8 cellular contexts compared by ENCODE assay signal in the genomic region with DNA sequence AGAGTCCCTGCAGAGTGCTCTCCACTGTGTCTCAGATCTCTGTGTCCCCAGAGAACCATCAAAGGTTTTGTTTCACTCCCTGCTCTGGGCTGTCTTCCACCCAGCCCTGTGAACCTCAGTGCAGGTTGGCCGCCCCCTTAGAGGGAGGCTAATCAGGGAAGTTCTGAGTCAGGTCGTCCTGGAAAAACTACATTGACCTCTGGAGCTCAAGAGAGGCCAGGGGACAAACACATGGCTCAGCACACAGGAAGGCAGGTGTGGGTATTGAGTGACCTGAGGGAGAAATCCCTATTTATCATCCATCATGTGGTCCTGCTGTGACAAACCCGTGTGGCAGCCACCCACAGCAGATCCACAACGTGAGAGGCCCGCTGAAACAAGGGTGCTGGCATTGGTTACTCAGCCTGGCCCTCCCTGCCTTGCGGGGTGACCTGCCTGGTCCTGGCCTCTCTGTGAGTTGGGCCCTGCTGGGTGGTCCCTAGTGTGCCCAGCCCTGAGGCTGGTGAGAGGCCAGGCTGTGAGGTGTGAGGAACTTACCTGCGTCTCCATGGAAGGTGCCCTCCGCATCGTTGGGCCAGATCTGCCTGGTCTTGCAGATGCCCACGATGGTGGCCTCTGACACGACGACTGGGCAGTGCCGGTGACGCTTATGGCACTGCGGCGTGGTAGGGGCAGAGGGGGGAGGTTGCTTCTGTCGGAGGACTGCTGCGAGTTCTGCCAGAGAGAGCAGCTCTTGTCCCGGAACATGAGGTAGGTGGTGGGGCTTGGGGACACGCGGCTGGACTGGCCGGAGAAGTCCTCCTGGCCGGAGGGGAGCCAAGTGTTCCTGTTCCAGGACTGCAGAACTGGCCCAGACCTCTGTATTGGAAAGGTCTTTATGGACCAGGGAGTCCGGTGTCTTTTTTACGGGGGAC. TPM values are rescaled to one million over a fixed set of nuclear protein-coding genes. Genes with fewer than 3 reads are reported as not detected.
DNase-seq lines count a peak whose midpoint lies in the region; ATAC-seq and TF ChIP-seq lines count a peak whose summit lies in the region.

No MANE protein-coding gene starts in this region.

- no peak for TF ChIP-seq CTCF in AG04450 (IDR thresholded peaks at IDR 0.05; ENCODE audit: low read depth, low read length)

- H3K4me3 ChIP-seq in AG04450 (ENCODE audit: low read depth, low read length) (peak overlapping the region; percentile 83), iPS-20b (ENCODE audit: low read length) (peak overlapping the region; percentile 55; the same call in 1 of the 2 replicates)

- H3K4me1 Mint-ChIP-seq in activated naive CD8-positive, alpha-beta T cell treated with anti-CD3 and anti-CD28 coated beads, Interleukin-2, amount 10 ng/mL, durations not matched to agents 7 days and 5 days, result peaks cover 47% of the 10 kb centered on the region
- H3K4me1 Mint-ChIP-seq in stimulated activated effector memory CD8-positive, alpha-beta T cell treated with anti-CD3 and anti-CD28 coated beads, Interleukin-12 subunit alpha, Interleukin-12 subunit beta, amount 100 ng/mL, for 72 hours, result peaks cover 66% of the 10 kb centered on the region

- CTCF ChIA-PET in AG04450 (lab: Charles Lee), result interaction anchor here (0.7 to 11.3 kb wide), 7 partner anchors 16 to 206 kb away, joined by 3 to 178 read pairs (median 12); no protein-coding TSS in a partner anchor

- peaks cover 17% of the 10 kb centered on the region for H3K36me3 Mint-ChIP-seq in activated naive CD8-positive, alpha-beta T cell treated with anti-CD3 and anti-CD28 coated beads, Interleukin-2, amount 10 ng/mL, durations not matched to agents 7 days and 5 days
- peaks cover 20% of the 10 kb centered on the region for H3K36me3 Mint-ChIP-seq in stimulated activated effector memory CD8-positive, alpha-beta T cell treated with anti-CD3 and anti-CD28 coated beads, Interleukin-12 subunit alpha, Interleukin-12 subunit beta, amount 100 ng/mL, for 72 hours

- peaks cover 14% of the 10 kb centered on the region for H3K9me3 Mint-ChIP-seq in activated naive CD8-positive, alpha-beta T cell treated with anti-CD3 and anti-CD28 coated beads, Interleukin-2, amount 10 ng/mL, durations not matched to agents 7 days and 5 days
- H3K9me3 Mint-ChIP-seq in stimulated activated effector memory CD8-positive, alpha-beta T cell treated with anti-CD3 and anti-CD28 coated beads, Interleukin-12 subunit alpha, Interleukin-12 subunit beta, amount 100 ng/mL, for 72 hours, result peaks cover 5% of the 10 kb centered on the region

- H3K4me1 ChIP-seq in iPS-20b (ENCODE audit: insufficient read depth, low read length), result peaks cover 24% of the 10 kb centered on the region

- H3K9ac ChIP-seq in iPS-20b (ENCODE audit: low read depth, low read length), result peak overlapping the region; percentile 24; the same call in 1 of the 2 replicates

- H3K27me3 Mint-ChIP-seq in activated naive CD8-positive, alpha-beta T cell treated with anti-CD3 and anti-CD28 coated beads, Interleukin-2, amount 10 ng/mL, durations not matched to agents 7 days and 5 days, result peaks cover 2% of the 10 kb centered on the region

- no peak overlapping the region for H3K27ac ChIP-seq in AG04450 (ENCODE audit: low read depth, low read length)
- H3K27ac ChIP-seq in iPS-20b (ENCODE audit: low read length), result no peak overlapping the region

- H3K9me3 ChIP-seq in AG04450 (ENCODE audit: control insufficient read depth, insufficient read depth, low read length) (peaks cover 32% of the 10 kb centered on the region), iPS-20b (ENCODE audit: insufficient read depth, low read depth, low read length) (peaks cover 24% of the 10 kb centered on the region)

- H3K36me3 ChIP-seq in iPS-20b (ENCODE audit: insufficient read depth, low read depth, low read length), result peaks cover 7% of the 10 kb centered on the region; the same call in 1 of the 2 replicates

- DNase-seq in AG04450 (ENCODE audit: low read depth, low spot score) (no peak), HuH-7 (ENCODE audit: low spot score) (peak; percentile 58), putamen (ENCODE audit: low spot score) (no peak)
- peak; percentile 44 for DNase-seq in activated naive CD8-positive, alpha-beta T cell treated with anti-CD3 and anti-CD28 coated beads, Interleukin-2, amount 10 ng/mL, durations not matched to agents 7 days and 5 days
- peak in 1 of 2 donors; percentile 57 for DNase-seq in stimulated activated effector memory CD8-positive, alpha-beta T cell treated with anti-CD3 and anti-CD28 coated beads, Interleukin-12 subunit alpha, Interleukin-12 subunit beta, amount 100 ng/mL, for 72 hours (ENCODE audit: low spot score in 2 of 2)
- DNase-seq in activated CD4-positive, CD25-positive, alpha-beta regulatory T cell treated with anti-CD3 and anti-CD28 coated beads, Interleukin-2, amount 50 U/mL, for 72 hours, result no peak

- H3K27me3 ChIP-seq in AG04450 (ENCODE audit: control insufficient read depth, insufficient read depth, low read length) (no peaks in the 10 kb centered on the region), iPS-20b (ENCODE audit: insufficient read depth, low read length) (peaks cover 19% of the 10 kb centered on the region)

- POLR2A ChIA-PET in AG04450 (lab: Yijun Ruan, JAX), result interaction anchor here (1.0 to 2.7 kb wide), 2 partner anchors 35 to 102 kb away, joined by 3 to 7 read pairs; a partner anchor contains a TSS
- POLR2A ChIA-PET in activated naive CD8-positive, alpha-beta T cell treated with anti-CD3 and anti-CD28 coated beads, Interleukin-2, amount 10 ng/mL, durations not matched to agents 7 days and 5 days (lab: Charles Lee), result interaction anchor here (1.6 to 2.7 kb wide), 4 partner anchors 42 to 102 kb away, joined by 5 to 13 read pairs (median 10); no protein-coding TSS in a partner anchor

- H3K4me3 Mint-ChIP-seq in activated naive CD8-positive, alpha-beta T cell treated with anti-CD3 and anti-CD28 coated beads, Interleukin-2, amount 10 ng/mL, durations not matched to agents 7 days and 5 days, result peak overlapping the region; percentile 68
- H3K4me3 Mint-ChIP-seq in stimulated activated effector memory CD8-positive, alpha-beta T cell treated with anti-CD3 and anti-CD28 coated beads, Interleukin-12 subunit alpha, Interleukin-12 subunit beta, amount 100 ng/mL, for 72 hours, result peak overlapping the region; percentile 86

- peak overlapping the region; percentile 6 for H3K27ac Mint-ChIP-seq in activated naive CD8-positive, alpha-beta T cell treated with anti-CD3 and anti-CD28 coated beads, Interleukin-2, amount 10 ng/mL, durations not matched to agents 7 days and 5 days
- peak overlapping the region; percentile 70 for H3K27ac Mint-ChIP-seq in stimulated activated effector memory CD8-positive, alpha-beta T cell treated with anti-CD3 and anti-CD28 coated beads, Interleukin-12 subunit alpha, Interleukin-12 subunit beta, amount 100 ng/mL, for 72 hours

- no peak for ATAC-seq in activated naive CD8-positive, alpha-beta T cell treated with anti-CD3 and anti-CD28 coated beads, Interleukin-2, amount 10 ng/mL, durations not matched to agents 7 days and 5 days (ENCODE audit: low read depth)
- ATAC-seq in stimulated activated effector memory CD8-positive, alpha-beta T cell treated with anti-CD3 and anti-CD28 coated beads, Interleukin-12 subunit alpha, Interleukin-12 subunit beta, amount 100 ng/mL, for 72 hours, result peak; percentile 35
- no peak for ATAC-seq in GM19455 (IDR thresholded peaks at IDR 0.05; ENCODE audit: unreplicated experiment)

RNA-seq across cellular contexts. Expression of a gene that starts 0.7 kb away (rescaled TPM):
- 21.4 and 30.8 TPM in 2 replicates for polyA plus RNA-seq in AG04450 (2011; rRNA removed)
- 65.2 and 111 TPM in 2 replicates for polyA minus RNA-seq in AG04450 (2011; rRNA and poly(A)+ RNA removed)
- total RNA-seq in activated naive CD8-positive, alpha-beta T cell treated with anti-CD3 and anti-CD28 coated beads, Interleukin-2, amount 10 ng/mL, durations not matched to agents 7 days and 5 days, result 10 to 100 TPM; 36.2 to 39.2 TPM

RNA-seq across cellular contexts. Expression of a gene that starts 34.4 kb away (rescaled TPM):
- polyA plus RNA-seq in AG04450 (2011; rRNA removed), result 2.6 and 3.5 TPM in 2 replicates
- polyA minus RNA-seq in AG04450 (2011; rRNA and poly(A)+ RNA removed), result 5.6 and 5.8 TPM in 2 replicates
- total RNA-seq in activated naive CD8-positive, alpha-beta T cell treated with anti-CD3 and anti-CD28 coated beads, Interleukin-2, amount 10 ng/mL, durations not matched to agents 7 days and 5 days, result 1 to 10 TPM in 1 of 2 experiments, under 1 TPM in 1; 0.68 to 1.3 TPM

RNA-seq across cellular contexts. Expression of a gene that starts 37.8 kb away (rescaled TPM):
- polyA plus RNA-seq in AG04450 (2011; rRNA removed), result 0.21 TPM in 1 of 2 replicates, not detected in the other
- polyA minus RNA-seq in AG04450 (2011; rRNA and poly(A)+ RNA removed), result not detected in 2 replicates
- total RNA-seq in activated naive CD8-positive, alpha-beta T cell treated with anti-CD3 and anti-CD28 coated beads, Interleukin-2, amount 10 ng/mL, durations not matched to agents 7 days and 5 days, result under 1 TPM; 0.50 to 0.94 TPM

Comparison
In these comparisons a context has a peak if more than half of its experiments do, and no peak if none do; other contexts are left out.
1. DNase-seq: peak in HuH-7 (single experiment) and activated naive CD8-positive, alpha-beta T cell treated with anti-CD3 and anti-CD28 coated beads, Interleukin-2, amount 10 ng/mL, durations not matched to agents 7 days and 5 days (single experiment); none in AG04450 (single experiment), activated CD4-positive, CD25-positive, alpha-beta regulatory T cell treated with anti-CD3 and anti-CD28 coated beads, Interleukin-2, amount 50 U/mL, for 72 hours (single experiment) and putamen (single experiment).